Comparison of ENCODE assay signal across 26 cellular contexts in genomic region chr5:158943569-158943968, GRCh38.
DNase-seq lines count a peak whose midpoint lies in the region; ATAC-seq and TF ChIP-seq lines count a peak whose summit lies in the region.
"Had no signal": no experiment of that assay in that cellular context is flagged by ENCODE, and none has a peak within 500 bp of the region (broad histone marks: within the 10 kb centered on the region; RNA-seq: fewer than 3 reads in every experiment).

No MANE protein-coding gene starts in this region.

- H3K4me3 ChIP-seq in DOHH2 (ENCODE audit: low read length) = no peak overlapping the region
- H3K4me3 ChIP-seq in OCI-LY7 (ENCODE audit: low read depth, low read length, poor library complexity, severe bottlenecking) = no peak overlapping the region
- H3K4me3 ChIP-seq: upper lobe of left lung had no signal

- H3K36me3 ChIP-seq in DOHH2 (ENCODE audit: control insufficient read depth, low read length) = peaks cover 15% of the 10 kb centered on the region
- peaks cover 32% of the 10 kb centered on the region for H3K36me3 ChIP-seq in OCI-LY7 (ENCODE audit: insufficient read depth, low read length)
- H3K36me3 ChIP-seq: upper lobe of left lung had no signal

- H3K27ac ChIP-seq in DOHH2 (ENCODE audit: low read depth, low read length) = no peak overlapping the region
- H3K27ac ChIP-seq in OCI-LY7 (ENCODE audit: low read depth, low read length, poor library complexity, severe bottlenecking) = no peak overlapping the region
- H3K27ac ChIP-seq in epithelial cell of prostate = peak overlapping the region; percentile 26
- H3K27ac ChIP-seq: C4-2B, KMS-11, RWPE1, upper lobe of left lung had no signal

- CTCF ChIA-PET in OCI-LY7 (lab: Charles Lee; ENCODE audit: unreplicated experiment) = no interaction called here

- intact Hi-C loops in OCI-LY7 (cut with micrococcal nuclease; ENCODE audit: unreplicated experiment) = no loop called here

- H3K9me2 ChIP-seq in DOHH2 (replicated peaks; ENCODE audit: control insufficient read depth, low read length) (no peaks in the 10 kb centered on the region), OCI-LY7 (ENCODE audit: insufficient read depth, low read length) (no peaks in the 10 kb centered on the region)

- no peak overlapping the region for H2AFZ ChIP-seq in OCI-LY7 (ENCODE audit: low read length)

- no peak for TF ChIP-seq CTCF in DOHH2 (IDR thresholded peaks at IDR 0.05; ENCODE audit: low read depth, low read length, poor library complexity, severe bottlenecking)
- TF ChIP-seq CTCF in OCI-LY7 (conservative IDR thresholded peaks at IDR 0.05; ENCODE audit: low read length) = peak; percentile 49

- H3K27me3 ChIP-seq in DOHH2 (ENCODE audit: control insufficient read depth, low read length) = no peaks in the 10 kb centered on the region
- H3K27me3 ChIP-seq: upper lobe of left lung had no signal

- POLR2A ChIA-PET in OCI-LY7 (lab: Charles Lee) = interaction anchor here (0.7 kb wide), 1 partner anchor 14 kb away, joined by 3 read pairs; no protein-coding TSS in a partner anchor

- H3K27me3 Mint-ChIP-seq in stimulated activated naive B cell treated with anti-CD40 and anti-IgM and Interleukin-4, amounts not matched to agents 10 μg/mL and 1 μg/mL and 100 μg/mL, for 72 hours = no peaks in the 10 kb centered on the region

- peak overlapping the region; percentile 88 for H3K27ac Mint-ChIP-seq in stimulated activated naive B cell treated with anti-CD40 and anti-IgM and Interleukin-4, amounts not matched to agents 10 μg/mL and 1 μg/mL and 100 μg/mL, for 72 hours
- H3K27ac Mint-ChIP-seq: activated naive CD4-positive, alpha-beta T cell treated with anti-CD3 and anti-CD28 coated beads for 36 hours; nephron; progenitor cell of endocrine pancreas had no signal

- no TSS peak for BruUV-seq in OCI-LY7 (replicated peaks; lab: Mats Ljungman, UMichigan)

- peak overlapping the region; percentile 31 for H3K4me2 ChIP-seq in DOHH2 (ENCODE audit: low read length)
- H3K4me2 ChIP-seq in OCI-LY7 (ENCODE audit: low read length) = no peak overlapping the region
- H3K4me2 ChIP-seq: KMS-11 had no signal

- H3K9me3 Mint-ChIP-seq in stimulated activated naive B cell treated with anti-CD40 and anti-IgM and Interleukin-4, amounts not matched to agents 10 μg/mL and 1 μg/mL and 100 μg/mL, for 72 hours = peaks cover 0 to 2% of the 10 kb centered on the region in 2 donors
- H3K9me3 Mint-ChIP-seq: activated naive CD4-positive, alpha-beta T cell treated with anti-CD3 and anti-CD28 coated beads for 36 hours; activated T-cell treated with anti-CD3 and anti-CD28 coated beads, Interleukin-2, amount 50 U/mL, for 4 hours had no signal

- H3K4me1 Mint-ChIP-seq in stimulated activated naive B cell treated with anti-CD40 and anti-IgM and Interleukin-4, amounts not matched to agents 10 μg/mL and 1 μg/mL and 100 μg/mL, for 72 hours = peaks cover 63 to 93% of the 10 kb centered on the region in 2 donors

- peaks cover 75% of the 10 kb centered on the region for H3K4me1 ChIP-seq in DOHH2 (ENCODE audit: control insufficient read depth, low read length)
- peaks cover 29% of the 10 kb centered on the region for H3K4me1 ChIP-seq in OCI-LY7 (ENCODE audit: insufficient read depth, low read length, poor library complexity, severe bottlenecking)
- H3K4me1 ChIP-seq: upper lobe of left lung had no signal

- H3K36me3 Mint-ChIP-seq in stimulated activated naive B cell treated with anti-CD40 and anti-IgM and Interleukin-4, amounts not matched to agents 10 μg/mL and 1 μg/mL and 100 μg/mL, for 72 hours = peaks cover 48% of the 10 kb centered on the region in 2 donors

- H4K20me1 ChIP-seq in DOHH2 (ENCODE audit: control insufficient read depth, insufficient read depth, low read depth, low read length) = no peaks in the 10 kb centered on the region
- H4K20me1 ChIP-seq in OCI-LY7 (ENCODE audit: insufficient read depth, low read length) = no peaks in the 10 kb centered on the region

- peaks cover 6% of the 10 kb centered on the region; the same call in 1 of the 2 replicates for H3F3A ChIP-seq in DOHH2 (ENCODE audit: control insufficient read depth, insufficient read depth)

- no peak for ATAC-seq in stimulated activated naive B cell treated with anti-CD40 and anti-IgM and Interleukin-4, amounts not matched to agents 10 μg/mL and 1 μg/mL and 100 μg/mL, for 72 hours (replicated peaks)
- ATAC-seq: activated T-cell treated with anti-CD3 and anti-CD28 coated beads, Interleukin-2, amount 50 U/mL, for 4 hours; left colon had no signal

- H3K9me3 ChIP-seq in DOHH2 (ENCODE audit: control insufficient read depth, insufficient read depth, low read length) (no peaks in the 10 kb centered on the region), OCI-LY7 (ENCODE audit: low read length) (no peaks in the 10 kb centered on the region)
- H3K9me3 ChIP-seq: upper lobe of left lung had no signal

- peaks cover 15% of the 10 kb centered on the region for H3K79me2 ChIP-seq in DOHH2 (ENCODE audit: control insufficient read depth, low read length)
- no peaks in the 10 kb centered on the region for H3K79me2 ChIP-seq in OCI-LY7 (ENCODE audit: insufficient read depth, low read depth, low read length)

- H3K4me3 Mint-ChIP-seq in stimulated activated naive B cell treated with anti-CD40 and anti-IgM and Interleukin-4, amounts not matched to agents 10 μg/mL and 1 μg/mL and 100 μg/mL, for 72 hours = no peak overlapping the region
- H3K4me3 Mint-ChIP-seq: activated naive CD4-positive, alpha-beta T cell treated with anti-CD3 and anti-CD28 coated beads for 36 hours; activated T-cell treated with anti-CD3 and anti-CD28 coated beads, Interleukin-2, amount 50 U/mL, for 4 hours; nephron had no signal

- DNase-seq in OCI-LY7 (ENCODE audit: low spot score) (no peak), epithelial cell of prostate (ENCODE audit: low read depth, low spot score) (no peak), ecto neural progenitor cell (ENCODE audit: low spot score) (no peak)
- no peak for DNase-seq in stimulated activated naive B cell treated with anti-CD40 and anti-IgM and Interleukin-4, amounts not matched to agents 10 μg/mL and 1 μg/mL and 100 μg/mL, for 72 hours
- DNase-seq in activated naive CD4-positive, alpha-beta T cell treated with Interleukin-2 at 50 U/mL for 16 hours = no peak
- DNase-seq in central memory CD4-positive, alpha-beta T cell = no peak
- DNase-seq: activated CD8-positive, alpha-beta memory T cell treated with anti-CD3 and anti-CD28 coated beads for 24 hours; activated naive CD4-positive, alpha-beta T cell treated with anti-CD3 and anti-CD28 coated beads for 36 hours; activated T-cell treated with anti-CD3 and anti-CD28 coated beads, Interleukin-2, amount 50 U/mL, for 4 hours; anterior cingulate cortex; cerebellar nuclear complex; DMS 273 treated with DMSO at 0.1 percent for 48 hours; head of caudate nucleus; left colon; midbrain; NCI-H2029; NCI-H345; small intestine; stimulated activated CD4-positive, alpha-beta T cell treated with anti-CD3 and anti-CD28 coated beads, Interleukin-2, amount 100 ng/mL, for 48 hours; upper lobe of left lung had no signal
